Comparison of ENCODE assay signal across 21 cellular contexts in the genomic region with DNA sequence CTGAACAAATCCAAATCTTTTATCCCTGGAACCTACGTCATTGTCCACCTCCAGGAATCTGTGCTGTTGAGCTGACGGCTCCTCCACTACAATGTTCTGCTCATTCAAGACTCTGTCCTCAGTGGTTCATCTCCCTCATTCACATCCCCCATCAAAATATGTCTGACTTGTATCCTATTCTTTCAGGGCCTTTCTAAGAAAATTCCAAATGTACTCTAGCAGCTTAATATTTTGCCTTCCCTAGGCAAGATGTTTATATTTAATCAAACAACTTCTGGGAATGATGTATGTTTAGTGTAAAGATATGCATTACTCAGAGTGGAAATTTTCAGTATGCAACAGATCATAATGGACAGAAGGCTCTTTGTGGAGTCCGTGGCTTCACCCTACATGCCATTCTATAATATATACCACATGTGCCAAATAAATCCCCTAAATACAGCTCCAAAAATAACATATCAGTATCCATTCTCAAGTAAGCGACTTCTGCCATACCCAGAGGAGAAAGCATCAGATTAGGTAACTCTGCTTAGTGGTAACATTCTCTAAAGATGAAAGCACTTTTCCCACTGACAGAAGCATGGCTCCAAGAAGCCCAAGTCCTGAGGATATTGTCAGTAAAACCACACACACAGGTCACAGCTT.
A peak's percentile ranks its signal among the peaks of the same experiment; 100 is the strongest.
DNase-seq lines count a peak whose midpoint lies in the region; ATAC-seq and TF ChIP-seq lines count a peak whose summit lies in the region.
"Had no signal": no experiment of that assay in that cellular context is flagged by ENCODE, and none has a peak within 500 bp of the region (broad histone marks: within the 10 kb centered on the region; RNA-seq: fewer than 3 reads in every experiment).

No MANE protein-coding gene starts in this region.

- no peaks in the 10 kb centered on the region for H3K9me3 Mint-ChIP-seq in activated CD8-positive, alpha-beta memory T cell treated with anti-CD3 and anti-CD28 coated beads, Interleukin-2, amount 10 ng/mL, durations not matched to agents 7 days and 5 days (ENCODE audit: low read depth)

- H3K27ac ChIP-seq in foreskin keratinocyte, result no peak overlapping the region
- H3K27ac ChIP-seq: breast epithelium, prostate gland, WERI-Rb-1 had no signal

- TF ChIP-seq CTCF in foreskin keratinocyte (conservative IDR thresholded peaks at IDR 0.05), result no peak

- H3K27me3 Mint-ChIP-seq in activated CD8-positive, alpha-beta memory T cell treated with anti-CD3 and anti-CD28 coated beads, Interleukin-2, amount 10 ng/mL, durations not matched to agents 7 days and 5 days, result no peaks in the 10 kb centered on the region

- no peak overlapping the region for H3K27ac Mint-ChIP-seq in activated CD8-positive, alpha-beta memory T cell treated with anti-CD3 and anti-CD28 coated beads, Interleukin-2, amount 10 ng/mL, durations not matched to agents 7 days and 5 days

- DNase-seq in A172 (ENCODE audit: low spot score) (peak; percentile 42), H4 (ENCODE audit: low spot score) (peak; percentile 21), astrocyte of the hippocampus (ENCODE audit: low read depth, low spot score) (peak; percentile 27), foreskin keratinocyte (peak; percentile 48 to 54), NCI-H2196 (lab: John Stamatoyannopoulos, UW; ENCODE audit: unreplicated experiment) (no peak)
- no peak for DNase-seq in activated CD8-positive, alpha-beta memory T cell treated with anti-CD3 and anti-CD28 coated beads, Interleukin-2, amount 10 ng/mL, durations not matched to agents 7 days and 5 days
- no peak for DNase-seq in stimulated activated CD4-positive, alpha-beta T cell treated with anti-CD3 and anti-CD28 coated beads, Interleukin-2, amount 100 ng/mL, for 48 hours
- DNase-seq: 8988T; activated CD8-positive, alpha-beta memory T cell treated with anti-CD3 and anti-CD28 coated beads for 24 hours; activated gamma-delta T cell treated with Interleukin-2 at 50 U/mL for 16 hours; Calu3; hypothalamus; left cardiac atrium; MM.1S; NCI-H187 treated with DMSO at 0.1 percent for 48 hours; NCI-H526; SW 1271; WERI-Rb-1 had no signal

- peaks cover 7% of the 10 kb centered on the region for H3K27me3 ChIP-seq in foreskin keratinocyte
- H3K27me3 ChIP-seq: breast epithelium had no signal

- no peaks in the 10 kb centered on the region for H3K4me1 Mint-ChIP-seq in activated CD8-positive, alpha-beta memory T cell treated with anti-CD3 and anti-CD28 coated beads, Interleukin-2, amount 10 ng/mL, durations not matched to agents 7 days and 5 days

- no peak overlapping the region for H3K4me3 Mint-ChIP-seq in activated CD8-positive, alpha-beta memory T cell treated with anti-CD3 and anti-CD28 coated beads, Interleukin-2, amount 10 ng/mL, durations not matched to agents 7 days and 5 days

- ATAC-seq in foreskin keratinocyte (no peak), HG03521 (IDR thresholded peaks at IDR 0.05; ENCODE audit: unreplicated experiment) (no peak)
- ATAC-seq in activated CD8-positive, alpha-beta memory T cell treated with anti-CD3 and anti-CD28 coated beads, Interleukin-2, amount 10 ng/mL, durations not matched to agents 7 days and 5 days, result no peak
- ATAC-seq: left cardiac atrium had no signal

- H3K36me3 Mint-ChIP-seq in activated CD8-positive, alpha-beta memory T cell treated with anti-CD3 and anti-CD28 coated beads, Interleukin-2, amount 10 ng/mL, durations not matched to agents 7 days and 5 days, result no peaks in the 10 kb centered on the region

- no peaks in the 10 kb centered on the region for H3K4me1 ChIP-seq in foreskin keratinocyte
- H3K4me1 ChIP-seq: breast epithelium, prostate gland had no signal

- CTCF ChIA-PET in activated CD8-positive, alpha-beta memory T cell treated with anti-CD3 and anti-CD28 coated beads, Interleukin-2, amount 10 ng/mL, durations not matched to agents 7 days and 5 days (lab: Charles Lee), result no interaction called here

Comparison
In these comparisons a context has a peak if more than half of its experiments do, and no peak if none do; other contexts are left out.
1. DNase-seq: peak in A172 (single experiment), H4 (single experiment), astrocyte of the hippocampus (single experiment) and foreskin keratinocyte (2 of 2); none in activated CD8-positive, alpha-beta memory T cell treated with anti-CD3 and anti-CD28 coated beads, Interleukin-2, amount 10 ng/mL, durations not matched to agents 7 days and 5 days (single experiment), NCI-H2196 (single experiment) and stimulated activated CD4-positive, alpha-beta T cell treated with anti-CD3 and anti-CD28 coated beads, Interleukin-2, amount 100 ng/mL, for 48 hours (0 of 2).